1 cellular context compared by ENCODE assay signal in the genomic region with DNA sequence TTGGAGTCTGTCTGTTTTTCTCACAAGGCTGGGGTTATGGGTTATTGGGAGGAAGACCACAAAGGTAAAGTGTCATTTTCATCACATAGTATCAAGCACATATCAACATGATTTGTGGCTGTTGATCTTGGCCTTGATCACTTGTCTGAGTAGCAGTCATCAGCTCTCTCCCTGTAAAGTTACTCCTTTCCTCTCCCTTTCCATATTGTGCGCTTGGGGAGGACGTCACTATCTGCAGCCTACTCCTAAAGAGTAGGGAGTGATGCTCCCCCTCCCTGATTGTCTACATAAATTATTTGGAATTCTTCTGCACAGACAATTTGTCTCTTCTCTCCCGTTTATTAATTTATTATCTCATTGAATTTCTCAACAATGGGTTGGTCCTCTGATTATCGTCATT.
TF ChIP-seq lines count a peak whose summit lies in the region.

No MANE protein-coding gene starts in this region.

TF ChIP-seq in GM23338, 12 proteins besides CTCF, POLR2A, EP300 and RAD21:
- TF ChIP-seq, protein P1, sequence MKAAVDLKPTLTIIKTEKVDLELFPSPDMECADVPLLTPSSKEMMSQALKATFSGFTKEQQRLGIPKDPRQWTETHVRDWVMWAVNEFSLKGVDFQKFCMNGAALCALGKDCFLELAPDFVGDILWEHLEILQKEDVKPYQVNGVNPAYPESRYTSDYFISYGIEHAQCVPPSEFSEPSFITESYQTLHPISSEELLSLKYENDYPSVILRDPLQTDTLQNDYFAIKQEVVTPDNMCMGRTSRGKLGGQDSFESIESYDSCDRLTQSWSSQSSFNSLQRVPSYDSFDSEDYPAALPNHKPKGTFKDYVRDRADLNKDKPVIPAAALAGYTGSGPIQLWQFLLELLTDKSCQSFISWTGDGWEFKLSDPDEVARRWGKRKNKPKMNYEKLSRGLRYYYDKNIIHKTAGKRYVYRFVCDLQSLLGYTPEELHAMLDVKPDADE (IDR thresholded peaks at IDR 0.05): no peak
- no peak for TF ChIP-seq EZH2phosphoT487 (IDR thresholded peaks at IDR 0.05; ENCODE audit: unreplicated experiment)
- TF ChIP-seq, protein P2, sequence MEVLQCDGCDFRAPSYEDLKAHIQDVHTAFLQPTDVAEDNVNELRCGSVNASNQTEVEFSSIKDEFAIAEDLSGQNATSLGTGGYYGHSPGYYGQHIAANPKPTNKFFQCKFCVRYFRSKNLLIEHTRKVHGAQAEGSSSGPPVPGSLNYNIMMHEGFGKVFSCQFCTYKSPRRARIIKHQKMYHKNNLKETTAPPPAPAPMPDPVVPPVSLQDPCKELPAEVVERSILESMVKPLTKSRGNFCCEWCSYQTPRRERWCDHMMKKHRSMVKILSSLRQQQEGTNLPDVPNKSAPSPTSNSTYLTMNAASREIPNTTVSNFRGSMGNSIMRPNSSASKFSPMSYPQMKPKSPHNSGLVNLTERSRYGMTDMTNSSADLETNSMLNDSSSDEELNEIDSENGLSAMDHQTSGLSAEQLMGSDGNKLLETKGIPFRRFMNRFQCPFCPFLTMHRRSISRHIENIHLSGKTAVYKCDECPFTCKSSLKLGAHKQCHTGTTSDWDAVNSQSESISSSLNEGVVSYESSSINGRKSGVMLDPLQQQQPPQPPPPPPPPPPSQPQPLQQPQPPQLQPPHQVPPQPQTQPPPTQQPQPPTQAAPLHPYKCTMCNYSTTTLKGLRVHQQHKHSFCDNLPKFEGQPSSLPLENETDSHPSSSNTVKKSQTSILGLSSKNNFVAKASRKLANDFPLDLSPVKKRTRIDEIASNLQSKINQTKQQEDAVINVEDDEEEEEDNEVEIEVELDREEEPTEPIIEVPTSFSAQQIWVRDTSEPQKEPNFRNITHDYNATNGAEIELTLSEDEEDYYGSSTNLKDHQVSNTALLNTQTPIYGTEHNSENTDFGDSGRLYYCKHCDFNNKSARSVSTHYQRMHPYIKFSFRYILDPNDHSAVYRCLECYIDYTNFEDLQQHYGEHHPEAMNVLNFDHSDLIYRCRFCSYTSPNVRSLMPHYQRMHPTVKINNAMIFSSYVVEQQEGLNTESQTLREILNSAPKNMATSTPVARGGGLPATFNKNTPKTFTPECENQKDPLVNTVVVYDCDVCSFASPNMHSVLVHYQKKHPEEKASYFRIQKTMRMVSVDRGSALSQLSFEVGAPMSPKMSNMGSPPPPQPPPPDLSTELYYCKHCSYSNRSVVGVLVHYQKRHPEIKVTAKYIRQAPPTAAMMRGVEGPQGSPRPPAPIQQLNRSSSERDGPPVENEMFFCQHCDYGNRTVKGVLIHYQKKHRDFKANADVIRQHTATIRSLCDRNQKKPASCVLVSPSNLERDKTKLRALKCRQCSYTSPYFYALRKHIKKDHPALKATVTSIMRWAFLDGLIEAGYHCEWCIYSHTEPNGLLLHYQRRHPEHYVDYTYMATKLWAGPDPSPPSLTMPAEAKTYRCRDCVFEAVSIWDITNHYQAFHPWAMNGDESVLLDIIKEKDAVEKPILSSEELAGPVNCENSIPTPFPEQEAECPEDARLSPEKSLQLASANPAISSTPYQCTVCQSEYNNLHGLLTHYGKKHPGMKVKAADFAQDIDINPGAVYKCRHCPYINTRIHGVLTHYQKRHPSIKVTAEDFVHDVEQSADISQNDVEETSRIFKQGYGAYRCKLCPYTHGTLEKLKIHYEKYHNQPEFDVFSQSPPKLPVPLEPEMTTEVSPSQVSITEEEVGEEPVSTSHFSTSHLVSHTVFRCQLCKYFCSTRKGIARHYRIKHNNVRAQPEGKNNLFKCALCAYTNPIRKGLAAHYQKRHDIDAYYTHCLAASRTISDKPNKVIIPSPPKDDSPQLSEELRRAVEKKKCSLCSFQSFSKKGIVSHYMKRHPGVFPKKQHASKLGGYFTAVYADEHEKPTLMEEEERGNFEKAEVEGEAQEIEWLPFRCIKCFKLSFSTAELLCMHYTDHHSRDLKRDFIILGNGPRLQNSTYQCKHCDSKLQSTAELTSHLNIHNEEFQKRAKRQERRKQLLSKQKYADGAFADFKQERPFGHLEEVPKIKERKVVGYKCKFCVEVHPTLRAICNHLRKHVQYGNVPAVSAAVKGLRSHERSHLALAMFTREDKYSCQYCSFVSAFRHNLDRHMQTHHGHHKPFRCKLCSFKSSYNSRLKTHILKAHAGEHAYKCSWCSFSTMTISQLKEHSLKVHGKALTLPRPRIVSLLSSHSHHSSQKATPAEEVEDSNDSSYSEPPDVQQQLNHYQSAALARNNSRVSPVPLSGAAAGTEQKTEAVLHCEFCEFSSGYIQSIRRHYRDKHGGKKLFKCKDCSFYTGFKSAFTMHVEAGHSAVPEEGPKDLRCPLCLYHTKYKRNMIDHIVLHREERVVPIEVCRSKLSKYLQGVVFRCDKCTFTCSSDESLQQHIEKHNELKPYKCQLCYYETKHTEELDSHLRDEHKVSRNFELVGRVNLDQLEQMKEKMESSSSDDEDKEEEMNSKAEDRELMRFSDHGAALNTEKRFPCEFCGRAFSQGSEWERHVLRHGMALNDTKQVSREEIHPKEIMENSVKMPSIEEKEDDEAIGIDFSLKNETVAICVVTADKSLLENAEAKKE (CRISPR knock-in tag; IDR thresholded peaks at IDR 0.05): no peak
